Comparison of ENCODE assay signal across 18 cellular contexts in the genomic region with DNA sequence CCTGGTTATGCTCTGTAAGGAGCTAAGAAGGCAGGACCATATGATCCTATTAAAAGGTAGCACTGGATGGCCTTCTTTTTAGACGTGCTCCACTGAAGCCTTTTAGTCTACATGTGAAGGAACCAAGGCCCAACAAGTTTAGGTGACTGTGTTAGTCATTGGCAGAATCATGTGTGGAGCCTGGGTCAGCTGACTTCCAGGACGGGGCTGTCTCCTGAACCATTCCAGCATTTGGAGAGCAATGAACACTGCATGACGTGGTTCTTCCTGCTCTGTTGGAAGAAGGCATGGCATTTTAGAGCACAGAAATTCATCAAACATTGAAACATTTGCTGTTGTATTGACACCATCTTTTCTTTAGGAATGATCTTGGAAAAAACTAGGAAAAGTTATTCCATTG.
DNase-seq lines count a peak whose midpoint lies in the region; FAIRE-seq and TF ChIP-seq lines count a peak whose summit lies in the region.
"Had no signal": no experiment of that assay in that cellular context is flagged by ENCODE, and none has a peak within 500 bp of the region (broad histone marks: within the 10 kb centered on the region; RNA-seq: fewer than 3 reads in every experiment).

No MANE protein-coding gene starts in this region.

- H3K36me3 ChIP-seq in bronchial epithelial cell (ENCODE audit: control insufficient read depth, insufficient read depth, low read length) (no peaks in the 10 kb centered on the region), fibroblast of lung (ENCODE audit: control insufficient read depth, insufficient read depth, low read length) (no peaks in the 10 kb centered on the region), neural progenitor cell (no peaks in the 10 kb centered on the region), adrenal gland (replicated peaks in 1 of 2) (no peaks in the 10 kb centered on the region), tibial artery (no peaks in the 10 kb centered on the region)
- H3K36me3 ChIP-seq: BE2C, MG63 had no signal

- peaks cover 22% of the 10 kb centered on the region for H3K36me3 Mint-ChIP-seq in neural progenitor cell

- no peaks in the 10 kb centered on the region for H3K4me1 ChIP-seq in fibroblast of lung (ENCODE audit: control insufficient read depth, extremely low read depth, insufficient read depth, low read length)
- peaks cover 21% of the 10 kb centered on the region for H3K4me1 ChIP-seq in neural progenitor cell
- H3K4me1 ChIP-seq in adrenal gland (replicated peaks in 1 of 2) = no peaks in the 10 kb centered on the region
- no peaks in the 10 kb centered on the region for H3K4me1 ChIP-seq in tibial artery
- H3K4me1 ChIP-seq: BE2C had no signal

- no peaks in the 10 kb centered on the region for H3K27me3 ChIP-seq in bronchial epithelial cell (ENCODE audit: control insufficient read depth, insufficient read depth, low read length)
- no peaks in the 10 kb centered on the region for H3K27me3 ChIP-seq in fibroblast of lung (ENCODE audit: control insufficient read depth, insufficient read depth, low read length)
- no peaks in the 10 kb centered on the region for H3K27me3 ChIP-seq in neural progenitor cell
- no peaks in the 10 kb centered on the region for H3K27me3 ChIP-seq in adrenal gland
- H3K27me3 ChIP-seq in tibial artery = no peaks in the 10 kb centered on the region
- H3K27me3 ChIP-seq: BE2C, MG63 had no signal

- H2AFZ ChIP-seq in fibroblast of lung (ENCODE audit: low read length) (no peak overlapping the region), neural progenitor cell (replicated peaks) (no peak overlapping the region)

- no peak overlapping the region for H3K4me3 Mint-ChIP-seq in neural progenitor cell
- H3K4me3 Mint-ChIP-seq: CD4-positive, alpha-beta T cell; HFFc6 had no signal

- TF ChIP-seq CTCF in bronchial epithelial cell (IDR thresholded peaks at IDR 0.05; ENCODE audit: insufficient read depth, low read length, severe bottlenecking) (no peak), fibroblast of lung (conservative IDR thresholded peaks at IDR 0.05 in 1 of 2, IDR thresholded peaks at IDR 0.05 in 1 of 2; ENCODE audit: low read depth in 1 of 2, low read length in 2 of 2) (no peak), neural progenitor cell (IDR thresholded peaks at IDR 0.05) (no peak), adrenal gland (IDR thresholded peaks at IDR 0.05) (no peak), tibial artery (IDR thresholded peaks at IDR 0.05) (no peak)

- H3K27me3 Mint-ChIP-seq in neural progenitor cell (ENCODE audit: insufficient read depth, low read depth) = peaks cover 2% of the 10 kb centered on the region
- H3K27me3 Mint-ChIP-seq: CD4-positive, alpha-beta T cell had no signal

- peaks cover 20% of the 10 kb centered on the region for H3F3A ChIP-seq in neural progenitor cell (ENCODE audit: low read depth)

- no peak overlapping the region for H3K27ac Mint-ChIP-seq in neural progenitor cell
- H3K27ac Mint-ChIP-seq: CD4-positive, alpha-beta T cell; HFFc6 had no signal

- no peak for TF ChIP-seq POLR2A in adrenal gland (IDR thresholded peaks at IDR 0.05)

- H4K20me1 ChIP-seq in fibroblast of lung (ENCODE audit: control insufficient read depth, extremely low read depth, insufficient read depth, low read length) (no peaks in the 10 kb centered on the region), neural progenitor cell (ENCODE audit: low read depth) (no peaks in the 10 kb centered on the region)

- no peak overlapping the region for H3K4me3 ChIP-seq in bronchial epithelial cell (ENCODE audit: low read depth, low read length)
- no peak overlapping the region for H3K4me3 ChIP-seq in fibroblast of lung (replicated peaks in 1 of 4; ENCODE audit: control extremely low read depth in 1 of 4, insufficient read depth in 1 of 4, low read depth in 3 of 4, low read length in 4 of 4)
- no peak overlapping the region for H3K4me3 ChIP-seq in neural progenitor cell
- no peak overlapping the region for H3K4me3 ChIP-seq in adrenal gland
- H3K4me3 ChIP-seq in tibial artery = no peak overlapping the region
- H3K4me3 ChIP-seq: MG63 had no signal

- H3K9me3 ChIP-seq in fibroblast of lung (ENCODE audit: control insufficient read depth, insufficient read depth, low read depth, low read length) (no peaks in the 10 kb centered on the region), neural progenitor cell (ENCODE audit: low read depth) (no peaks in the 10 kb centered on the region), adrenal gland (replicated peaks in 1 of 3) (no peaks in the 10 kb centered on the region), tibial artery (no peaks in the 10 kb centered on the region)
- H3K9me3 ChIP-seq: BE2C, MG63 had no signal

- WGBS in adrenal gland, 4 donors = 59 to 67% (median 62%) methylated on average over 3 of the region's 3 CpGs

- no peak overlapping the region for H3K27ac ChIP-seq in fibroblast of lung (ENCODE audit: insufficient read depth, low read length)
- H3K27ac ChIP-seq in neural progenitor cell = peak overlapping the region; percentile 35
- H3K27ac ChIP-seq in substantia nigra (ENCODE audit: low read depth, low read length, poor library complexity, severe bottlenecking) = no peak overlapping the region
- H3K27ac ChIP-seq in adrenal gland = no peak overlapping the region
- H3K27ac ChIP-seq in tibial artery = no peak overlapping the region
- H3K27ac ChIP-seq: KMS-11 had no signal

- DNase-seq in AG20443 (ENCODE audit: low spot score) = peak; percentile 37
- DNase-seq in bronchial epithelial cell (ENCODE audit: low read depth) = peak; percentile 29
- peak; percentile 10 to 58 for DNase-seq in fibroblast of lung (ENCODE audit: low read depth in 2 of 2)
- no peak for DNase-seq in neural progenitor cell (ENCODE audit: low spot score)
- DNase-seq in substantia nigra (lab: John Stamatoyannopoulos, UW) = no peak
- DNase-seq in adrenal gland = no peak
- no peak for DNase-seq in tibial artery
- DNase-seq in NCI-H146 treated with DMSO at 0.1 percent for 48 hours (lab: John Stamatoyannopoulos, UW; ENCODE audit: unreplicated experiment) = no peak
- DNase-seq: BE2C; Calu3; CD4-positive, alpha-beta T cell; DMS79; HFFc6; MG63; NCI-H1092; NCI-H2227 treated with DMSO at 0.1 percent for 48 hours had no signal

- no peaks in the 10 kb centered on the region for H3K79me2 ChIP-seq in fibroblast of lung (ENCODE audit: control insufficient read depth, insufficient read depth, low read length)
- H3K79me2 ChIP-seq in neural progenitor cell (ENCODE audit: low read depth) = no peaks in the 10 kb centered on the region

- FAIRE-seq in bronchial epithelial cell (lab: Jason Lieb, UNC) = no peak
- FAIRE-seq: G401.6 had no signal

- H3K4me1 Mint-ChIP-seq in neural progenitor cell = peaks cover 30% of the 10 kb centered on the region

- H3K9ac ChIP-seq in fibroblast of lung (ENCODE audit: insufficient read depth, low read length) (no peak overlapping the region), neural progenitor cell (no peak overlapping the region)
- H3K9ac ChIP-seq: KMS-11 had no signal

- H3K4me2 ChIP-seq in fibroblast of lung (ENCODE audit: extremely low read depth, insufficient read depth, low read length) (no peak overlapping the region), neural progenitor cell (no peak overlapping the region)
- H3K4me2 ChIP-seq: KMS-11 had no signal

- no peaks in the 10 kb centered on the region for H3K9me3 Mint-ChIP-seq in neural progenitor cell
- H3K9me3 Mint-ChIP-seq: CD4-positive, alpha-beta T cell; HFFc6 had no signal

- intact Hi-C loops in adrenal gland (cut with DNase I) (no loop called here), tibial artery (cut with DNase I; ENCODE audit: low total_unique reads) (no loop called here)

Comparison
In these comparisons a context has a peak if more than half of its experiments do, and no peak if none do; other contexts are left out.
1. DNase-seq: peak in AG20443 (single experiment), bronchial epithelial cell (single experiment) and fibroblast of lung (2 of 2); none in neural progenitor cell (single experiment), substantia nigra (0 of 49), adrenal gland (0 of 7), tibial artery (0 of 2) and NCI-H146 treated with DMSO at 0.1 percent for 48 hours (single experiment).